In genomic region chr2:226618875-226619605, GRCh38 we compare ENCODE assay signal across 1 cellular context.
TF ChIP-seq lines count a peak whose summit lies in the region.

No MANE protein-coding gene starts in this region.

TF ChIP-seq in HepG2, 621 proteins besides CTCF, POLR2A, EP300 and RAD21 (continues in another document):
- TF ChIP-seq, protein P1, sequence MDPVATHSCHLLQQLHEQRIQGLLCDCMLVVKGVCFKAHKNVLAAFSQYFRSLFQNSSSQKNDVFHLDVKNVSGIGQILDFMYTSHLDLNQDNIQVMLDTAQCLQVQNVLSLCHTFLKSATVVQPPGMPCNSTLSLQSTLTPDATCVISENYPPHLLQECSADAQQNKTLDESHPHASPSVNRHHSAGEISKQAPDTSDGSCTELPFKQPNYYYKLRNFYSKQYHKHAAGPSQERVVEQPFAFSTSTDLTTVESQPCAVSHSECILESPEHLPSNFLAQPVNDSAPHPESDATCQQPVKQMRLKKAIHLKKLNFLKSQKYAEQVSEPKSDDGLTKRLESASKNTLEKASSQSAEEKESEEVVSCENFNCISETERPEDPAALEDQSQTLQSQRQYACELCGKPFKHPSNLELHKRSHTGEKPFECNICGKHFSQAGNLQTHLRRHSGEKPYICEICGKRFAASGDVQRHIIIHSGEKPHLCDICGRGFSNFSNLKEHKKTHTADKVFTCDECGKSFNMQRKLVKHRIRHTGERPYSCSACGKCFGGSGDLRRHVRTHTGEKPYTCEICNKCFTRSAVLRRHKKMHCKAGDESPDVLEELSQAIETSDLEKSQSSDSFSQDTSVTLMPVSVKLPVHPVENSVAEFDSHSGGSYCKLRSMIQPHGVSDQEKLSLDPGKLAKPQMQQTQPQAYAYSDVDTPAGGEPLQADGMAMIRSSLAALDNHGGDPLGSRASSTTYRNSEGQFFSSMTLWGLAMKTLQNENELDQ (CRISPR knock-in tag; IDR thresholded peaks at IDR 0.05; ENCODE audit: borderline replicate concordance), result no peak
- TF ChIP-seq SRF (IDR thresholded peaks at IDR 0.05; ENCODE audit: low read depth, low read length) (0 out of 2 replicates have a peak, but pooled peaks have one; percentile 25), ZNF496 (CRISPR knock-in tag; IDR thresholded peaks at IDR 0.05; ENCODE audit: insufficient replicate concordance) (no peak), POLR2AphosphoS5 (IDR thresholded peaks at IDR 0.05; ENCODE audit: low read depth, low read length) (no peak), TRAFD1 (CRISPR knock-in tag; IDR thresholded peaks at IDR 0.05; ENCODE audit: borderline replicate concordance) (0 out of 2 replicates have a peak, but pooled peaks have one; percentile 17), ZNF383 (CRISPR knock-in tag; IDR thresholded peaks at IDR 0.05; ENCODE audit: borderline replicate concordance) (no peak), ZNF619 (CRISPR knock-in tag; IDR thresholded peaks at IDR 0.05) (no peak), ZBTB46 (CRISPR knock-in tag; IDR thresholded peaks at IDR 0.05; ENCODE audit: borderline replicate concordance) (no peak), CHCHD3 (CRISPR knock-in tag; IDR thresholded peaks at IDR 0.05) (no peak), KAT8 (CRISPR knock-in tag; IDR thresholded peaks at IDR 0.05) (peak; percentile 78; the same call in 1 of the 2 replicates), ZNF629 (CRISPR knock-in tag; conservative IDR thresholded peaks at IDR 0.05) (0 out of 2 replicates have a peak, but pooled peaks have one; percentile 14), THAP11 (CRISPR knock-in tag; IDR thresholded peaks at IDR 0.05) (peak; percentile 74), PTBP1 (IDR thresholded peaks at IDR 0.05; ENCODE audit: low read depth, low read length, poor library complexity, severe bottlenecking) (no peak), PHF21A (CRISPR knock-in tag; IDR thresholded peaks at IDR 0.05) (peak; percentile 77), ZNF160 (CRISPR knock-in tag; IDR thresholded peaks at IDR 0.05) (0 out of 2 replicates have a peak, but pooled peaks have one; percentile 13), ZNF713 (CRISPR knock-in tag; IDR thresholded peaks at IDR 0.05) (no peak), MLXIP (CRISPR knock-in tag; IDR thresholded peaks at IDR 0.05; ENCODE audit: borderline replicate concordance) (no peak), HOXD1 (CRISPR knock-in tag; IDR thresholded peaks at IDR 0.05) (no peak; the same call in 1 of the 2 replicates), MAFF (IDR thresholded peaks at IDR 0.05; ENCODE audit: low read depth, low read length) (0 out of 2 replicates have a peak, but pooled peaks have one; percentile 9), ZNF460 (CRISPR knock-in tag; IDR thresholded peaks at IDR 0.05; ENCODE audit: borderline replicate concordance) (peak; percentile 30; the same call in 1 of the 2 replicates), NFRKB (IDR thresholded peaks at IDR 0.05) (no peak), ZBTB26 (CRISPR knock-in tag; IDR thresholded peaks at IDR 0.05; ENCODE audit: borderline replicate concordance) (no peak), ZIK1 (CRISPR knock-in tag; IDR thresholded peaks at IDR 0.05; ENCODE audit: borderline replicate concordance, low read depth) (no peak; the same call in 1 of the 2 replicates), FOXM1 (CRISPR knock-in tag; IDR thresholded peaks at IDR 0.05) (no peak), IRF2 (CRISPR knock-in tag; IDR thresholded peaks at IDR 0.05) (peak; percentile 83), CSRNP1 (CRISPR knock-in tag; IDR thresholded peaks at IDR 0.05) (peak; percentile 57; the same call in 1 of the 2 replicates), SALL1 (CRISPR knock-in tag; IDR thresholded peaks at IDR 0.05) (peak; percentile 31; the same call in 1 of the 2 replicates), ZNF570 (CRISPR knock-in tag; IDR thresholded peaks at IDR 0.05; ENCODE audit: borderline replicate concordance) (no peak), NCOA5 (CRISPR knock-in tag; IDR thresholded peaks at IDR 0.05) (no peak), KMT2A (CRISPR knock-in tag; IDR thresholded peaks at IDR 0.05) (no peak), MED13 (CRISPR knock-in tag; IDR thresholded peaks at IDR 0.05) (peak; percentile 54; the same call in 1 of the 2 replicates), BCL6 (CRISPR knock-in tag; IDR thresholded peaks at IDR 0.05) (peak; percentile 96), MXD4 (CRISPR knock-in tag; IDR thresholded peaks at IDR 0.05) (0 out of 2 replicates have a peak, but pooled peaks have one; percentile 57), ZNF777 (CRISPR knock-in tag; IDR thresholded peaks at IDR 0.05) (peak; percentile 62; the same call in 1 of the 2 replicates), ZNF430 (CRISPR knock-in tag; IDR thresholded peaks at IDR 0.05) (no peak), ZNF839 (CRISPR knock-in tag; IDR thresholded peaks at IDR 0.05; ENCODE audit: borderline replicate concordance) (no peak), TCF7 (IDR thresholded peaks at IDR 0.05; ENCODE audit: low read depth) (peak; percentile 97)
- TF ChIP-seq, protein P2, sequence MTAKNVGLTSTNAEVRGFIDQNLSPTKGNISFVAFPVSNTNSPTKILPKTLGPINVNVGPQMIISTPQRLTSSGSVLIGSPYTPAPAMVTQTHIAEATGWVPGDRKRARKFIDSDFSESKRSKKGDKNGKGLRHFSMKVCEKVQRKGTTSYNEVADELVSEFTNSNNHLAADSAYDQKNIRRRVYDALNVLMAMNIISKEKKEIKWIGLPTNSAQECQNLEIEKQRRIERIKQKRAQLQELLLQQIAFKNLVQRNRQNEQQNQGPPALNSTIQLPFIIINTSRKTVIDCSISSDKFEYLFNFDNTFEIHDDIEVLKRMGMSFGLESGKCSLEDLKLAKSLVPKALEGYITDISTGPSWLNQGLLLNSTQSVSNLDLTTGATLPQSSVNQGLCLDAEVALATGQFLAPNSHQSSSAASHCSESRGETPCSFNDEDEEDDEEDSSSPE (CRISPR knock-in tag; IDR thresholded peaks at IDR 0.05), result peak; percentile 28; the same call in 1 of the 2 replicates
- TF ChIP-seq, protein P3, sequence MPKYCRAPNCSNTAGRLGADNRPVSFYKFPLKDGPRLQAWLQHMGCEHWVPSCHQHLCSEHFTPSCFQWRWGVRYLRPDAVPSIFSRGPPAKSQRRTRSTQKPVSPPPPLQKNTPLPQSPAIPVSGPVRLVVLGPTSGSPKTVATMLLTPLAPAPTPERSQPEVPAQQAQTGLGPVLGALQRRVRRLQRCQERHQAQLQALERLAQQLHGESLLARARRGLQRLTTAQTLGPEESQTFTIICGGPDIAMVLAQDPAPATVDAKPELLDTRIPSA (CRISPR knock-in tag; IDR thresholded peaks at IDR 0.05; ENCODE audit: borderline replicate concordance), result no peak
- TF ChIP-seq, protein P4, sequence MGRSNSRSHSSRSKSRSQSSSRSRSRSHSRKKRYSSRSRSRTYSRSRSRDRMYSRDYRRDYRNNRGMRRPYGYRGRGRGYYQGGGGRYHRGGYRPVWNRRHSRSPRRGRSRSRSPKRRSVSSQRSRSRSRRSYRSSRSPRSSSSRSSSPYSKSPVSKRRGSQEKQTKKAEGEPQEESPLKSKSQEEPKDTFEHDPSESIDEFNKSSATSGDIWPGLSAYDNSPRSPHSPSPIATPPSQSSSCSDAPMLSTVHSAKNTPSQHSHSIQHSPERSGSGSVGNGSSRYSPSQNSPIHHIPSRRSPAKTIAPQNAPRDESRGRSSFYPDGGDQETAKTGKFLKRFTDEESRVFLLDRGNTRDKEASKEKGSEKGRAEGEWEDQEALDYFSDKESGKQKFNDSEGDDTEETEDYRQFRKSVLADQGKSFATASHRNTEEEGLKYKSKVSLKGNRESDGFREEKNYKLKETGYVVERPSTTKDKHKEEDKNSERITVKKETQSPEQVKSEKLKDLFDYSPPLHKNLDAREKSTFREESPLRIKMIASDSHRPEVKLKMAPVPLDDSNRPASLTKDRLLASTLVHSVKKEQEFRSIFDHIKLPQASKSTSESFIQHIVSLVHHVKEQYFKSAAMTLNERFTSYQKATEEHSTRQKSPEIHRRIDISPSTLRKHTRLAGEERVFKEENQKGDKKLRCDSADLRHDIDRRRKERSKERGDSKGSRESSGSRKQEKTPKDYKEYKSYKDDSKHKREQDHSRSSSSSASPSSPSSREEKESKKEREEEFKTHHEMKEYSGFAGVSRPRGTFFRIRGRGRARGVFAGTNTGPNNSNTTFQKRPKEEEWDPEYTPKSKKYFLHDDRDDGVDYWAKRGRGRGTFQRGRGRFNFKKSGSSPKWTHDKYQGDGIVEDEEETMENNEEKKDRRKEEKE (IDR thresholded peaks at IDR 0.05), result no peak
- TF ChIP-seq, protein P5, sequence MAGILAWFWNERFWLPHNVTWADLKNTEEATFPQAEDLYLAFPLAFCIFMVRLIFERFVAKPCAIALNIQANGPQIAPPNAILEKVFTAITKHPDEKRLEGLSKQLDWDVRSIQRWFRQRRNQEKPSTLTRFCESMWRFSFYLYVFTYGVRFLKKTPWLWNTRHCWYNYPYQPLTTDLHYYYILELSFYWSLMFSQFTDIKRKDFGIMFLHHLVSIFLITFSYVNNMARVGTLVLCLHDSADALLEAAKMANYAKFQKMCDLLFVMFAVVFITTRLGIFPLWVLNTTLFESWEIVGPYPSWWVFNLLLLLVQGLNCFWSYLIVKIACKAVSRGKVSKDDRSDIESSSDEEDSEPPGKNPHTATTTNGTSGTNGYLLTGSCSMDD (CRISPR knock-in tag; IDR thresholded peaks at IDR 0.05), result no peak
- TF ChIP-seq, protein P6, sequence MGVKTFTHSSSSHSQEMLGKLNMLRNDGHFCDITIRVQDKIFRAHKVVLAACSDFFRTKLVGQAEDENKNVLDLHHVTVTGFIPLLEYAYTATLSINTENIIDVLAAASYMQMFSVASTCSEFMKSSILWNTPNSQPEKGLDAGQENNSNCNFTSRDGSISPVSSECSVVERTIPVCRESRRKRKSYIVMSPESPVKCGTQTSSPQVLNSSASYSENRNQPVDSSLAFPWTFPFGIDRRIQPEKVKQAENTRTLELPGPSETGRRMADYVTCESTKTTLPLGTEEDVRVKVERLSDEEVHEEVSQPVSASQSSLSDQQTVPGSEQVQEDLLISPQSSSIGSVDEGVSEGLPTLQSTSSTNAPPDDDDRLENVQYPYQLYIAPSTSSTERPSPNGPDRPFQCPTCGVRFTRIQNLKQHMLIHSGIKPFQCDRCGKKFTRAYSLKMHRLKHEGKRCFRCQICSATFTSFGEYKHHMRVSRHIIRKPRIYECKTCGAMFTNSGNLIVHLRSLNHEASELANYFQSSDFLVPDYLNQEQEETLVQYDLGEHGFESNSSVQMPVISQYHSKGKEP (CRISPR knock-in tag; IDR thresholded peaks at IDR 0.05), result no peak
